ENCODE assay signal across 2 cellular contexts in genomic region chr9:37914154-37914551, GRCh38.
A peak's percentile ranks its signal among the peaks of the same experiment; 100 is the strongest.
TF ChIP-seq lines count a peak whose summit lies in the region.

No MANE protein-coding gene starts in this region.

TF ChIP-seq in IMR-90, 13 proteins besides CTCF, POLR2A, EP300 and RAD21:
- TF ChIP-seq, protein P1, sequence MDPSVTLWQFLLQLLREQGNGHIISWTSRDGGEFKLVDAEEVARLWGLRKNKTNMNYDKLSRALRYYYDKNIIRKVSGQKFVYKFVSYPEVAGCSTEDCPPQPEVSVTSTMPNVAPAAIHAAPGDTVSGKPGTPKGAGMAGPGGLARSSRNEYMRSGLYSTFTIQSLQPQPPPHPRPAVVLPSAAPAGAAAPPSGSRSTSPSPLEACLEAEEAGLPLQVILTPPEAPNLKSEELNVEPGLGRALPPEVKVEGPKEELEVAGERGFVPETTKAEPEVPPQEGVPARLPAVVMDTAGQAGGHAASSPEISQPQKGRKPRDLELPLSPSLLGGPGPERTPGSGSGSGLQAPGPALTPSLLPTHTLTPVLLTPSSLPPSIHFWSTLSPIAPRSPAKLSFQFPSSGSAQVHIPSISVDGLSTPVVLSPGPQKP (IDR thresholded peaks at IDR 0.05; ENCODE audit: borderline replicate concordance, low read depth, low read length) = no peak
- no peak for TF ChIP-seq MAZ (IDR thresholded peaks at IDR 0.05; ENCODE audit: borderline replicate concordance, low read depth, low read length)
- TF ChIP-seq RFX5 (IDR thresholded peaks at IDR 0.05; ENCODE audit: low read depth, low read length) = no peak
- no peak for TF ChIP-seq FOS (IDR thresholded peaks at IDR 0.05; ENCODE audit: low read depth, low read length)
- TF ChIP-seq RCOR1 (IDR thresholded peaks at IDR 0.05; ENCODE audit: insufficient replicate concordance, low read length) = no peak
- no peak for TF ChIP-seq CHD1 (IDR thresholded peaks at IDR 0.05; ENCODE audit: low read depth, low read length)
- TF ChIP-seq USF2 (IDR thresholded peaks at IDR 0.05; ENCODE audit: low read depth, low read length) = no peak
- no peak for TF ChIP-seq NFE2L2 (IDR thresholded peaks at IDR 0.05; ENCODE audit: low read depth, low read length)
- TF ChIP-seq MXI1 (IDR thresholded peaks at IDR 0.05; ENCODE audit: borderline replicate concordance, low read depth, low read length) = no peak
- no peak for TF ChIP-seq SMC3 (IDR thresholded peaks at IDR 0.05; ENCODE audit: low read depth, low read length)
- TF ChIP-seq MAFK (IDR thresholded peaks at IDR 0.05; ENCODE audit: low read depth, low read length) = no peak
- TF ChIP-seq BHLHE40 (IDR thresholded peaks at IDR 0.05; ENCODE audit: low read depth, low read length) = no peak
- TF ChIP-seq CEBPB (IDR thresholded peaks at IDR 0.05; ENCODE audit: low read depth, low read length) = no peak

TF ChIP-seq in HepG2, 621 proteins besides CTCF, POLR2A, EP300 and RAD21:
- TF ChIP-seq, protein P2, sequence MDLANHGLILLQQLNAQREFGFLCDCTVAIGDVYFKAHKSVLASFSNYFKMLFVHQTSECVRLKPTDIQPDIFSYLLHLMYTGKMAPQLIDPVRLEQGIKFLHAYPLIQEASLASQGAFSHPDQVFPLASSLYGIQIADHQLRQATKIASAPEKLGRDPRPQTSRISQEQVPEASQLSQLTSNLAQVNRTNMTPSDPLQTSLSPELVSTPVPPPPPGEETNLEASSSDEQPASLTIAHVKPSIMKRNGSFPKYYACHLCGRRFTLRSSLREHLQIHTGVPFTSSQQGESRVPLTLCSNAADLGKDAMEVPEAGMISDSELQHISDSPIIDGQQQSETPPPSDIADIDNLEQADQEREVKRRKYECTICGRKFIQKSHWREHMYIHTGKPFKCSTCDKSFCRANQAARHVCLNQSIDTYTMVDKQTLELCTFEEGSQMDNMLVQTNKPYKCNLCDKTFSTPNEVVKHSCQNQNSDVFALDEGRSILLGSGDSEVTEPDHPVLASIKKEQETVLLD (CRISPR knock-in tag; IDR thresholded peaks at IDR 0.05; ENCODE audit: low read depth) = no peak
- TF ChIP-seq MAZ (IDR thresholded peaks at IDR 0.05; ENCODE audit: borderline replicate concordance, low read depth, low read length) = no peak
- peak; percentile 12; the same call in 1 of the 2 replicates for TF ChIP-seq MAZ (CRISPR knock-in tag; IDR thresholded peaks at IDR 0.05; ENCODE audit: low read depth)
- TF ChIP-seq FOXP1 (IDR thresholded peaks at IDR 0.05) = no peak
- TF ChIP-seq FOXP1 (CRISPR knock-in tag; IDR thresholded peaks at IDR 0.05) = no peak
- peak; percentile 73 for TF ChIP-seq AGO2 (optimal IDR thresholded peaks at IDR 0.05; ENCODE audit: low read depth, low read length)
- TF ChIP-seq ZBTB33 (CRISPR knock-in tag; IDR thresholded peaks at IDR 0.05) = peak; percentile 29; the same call in 1 of the 2 replicates
- TF ChIP-seq RBM22 (optimal IDR thresholded peaks at IDR 0.05; ENCODE audit: low read length) = peak; percentile 1
- TF ChIP-seq SALL1 (CRISPR knock-in tag; IDR thresholded peaks at IDR 0.05) = no peak
- TF ChIP-seq HNRNPL (IDR thresholded peaks at IDR 0.05; ENCODE audit: low read depth, low read length) = 0 out of 2 replicates have a peak, but pooled peaks have one; percentile 24
- TF ChIP-seq SP4 (CRISPR knock-in tag; IDR thresholded peaks at IDR 0.05) = 0 out of 2 replicates have a peak, but pooled peaks have one; percentile 25
- TF ChIP-seq ZC3H13 (CRISPR knock-in tag; IDR thresholded peaks at IDR 0.05) = peak; percentile 12; the same call in 1 of the 2 replicates
